ENCODE assay signal across 30 cellular contexts in genomic region chr19:2715470-2716274, GRCh38. TPM values are rescaled to one million over a fixed set of nuclear protein-coding genes. Genes with fewer than 3 reads are reported as not detected.
"Had no signal": no experiment of that assay in that cellular context is flagged by ENCODE, and none has a peak within 500 bp of the region (broad histone marks: within the 10 kb centered on the region; RNA-seq: fewer than 3 reads in every experiment).

No MANE protein-coding gene starts in this region.

- H3K4me3 Mint-ChIP-seq: activated CD4-positive, alpha-beta memory T cell treated with anti-CD3 and anti-CD28 coated beads, Interleukin-2, amount 10 ng/mL, durations not matched to agents 7 days and 5 days; activated CD8-positive, alpha-beta memory T cell treated with anti-CD3 and anti-CD28 coated beads, Interleukin-2, amount 10 ng/mL, durations not matched to agents 7 days and 5 days; activated naive CD8-positive, alpha-beta T cell treated with anti-CD3 and anti-CD28 coated beads for 36 hours had no signal

- DNase-seq: activated CD4-positive, alpha-beta memory T cell treated with anti-CD3 and anti-CD28 coated beads, Interleukin-2, amount 10 ng/mL, durations not matched to agents 7 days and 5 days; activated CD4-positive, alpha-beta T cell treated with anti-CD3 and anti-CD28 coated beads for 1 hour; activated CD4-positive, alpha-beta T cell treated with anti-CD3 and anti-CD28 coated beads for 48 hours; activated CD4-positive, CD25-positive, alpha-beta regulatory T cell; activated CD8-positive, alpha-beta memory T cell treated with anti-CD3 and anti-CD28 coated beads for 24 hours; activated CD8-positive, alpha-beta memory T cell treated with anti-CD3 and anti-CD28 coated beads, Interleukin-2, amount 10 ng/mL, durations not matched to agents 7 days and 5 days; activated CD8-positive, alpha-beta memory T cell treated with anti-CD3 and anti-CD28 coated beads, Interleukin-2, amount 50 U/mL, for 48 hours; activated effector memory CD4-positive, alpha-beta T cell treated with anti-CD3 and anti-CD28 coated beads, Interleukin-2, amount 50 U/mL, for 16 hours; activated naive CD4-positive, alpha-beta T cell; activated naive CD4-positive, alpha-beta T cell treated with anti-CD3 and anti-CD28 coated beads, Interleukin-2, amount 50 U/mL, for 16 hours; activated naive CD8-positive, alpha-beta T cell treated with anti-CD3 and anti-CD28 coated beads for 36 hours; activated T-cell treated with anti-CD3 and anti-CD28 coated beads, Interleukin-2, amount 50 U/mL, for 48 hours; amniotic stem cell; aorta; Karpas-422; NCI-H1105; NCI-H1417 treated with DMSO at 0.1 percent for 48 hours; NCI-H187 treated with DMSO at 0.1 percent for 48 hours; NCI-H2081; NCI-H2171 treated with DMSO at 0.1 percent for 48 hours; NCI-H2227 treated with DMSO at 0.1 percent for 48 hours; NCI-H446 treated with DMSO at 0.1 percent for 48 hours; NCI-H524 treated with DMSO at 0.1 percent for 48 hours; Peyer's patch; Right ventricle myocardium superior; SW 1271; T-helper 1 cell; T1000; WERI-Rb-1 had no signal

- H3K4me3 ChIP-seq: cardiac muscle cell, Peyer's patch had no signal

- ATAC-seq: activated CD8-positive, alpha-beta memory T cell treated with anti-CD3 and anti-CD28 coated beads, Interleukin-2, amount 10 ng/mL, durations not matched to agents 7 days and 5 days had no signal

- H3K27me3 ChIP-seq: cardiac muscle cell had no signal

- H3K4me1 Mint-ChIP-seq: activated CD8-positive, alpha-beta memory T cell treated with anti-CD3 and anti-CD28 coated beads, Interleukin-2, amount 10 ng/mL, durations not matched to agents 7 days and 5 days had no signal

- H3K36me3 ChIP-seq: cardiac muscle cell, Peyer's patch had no signal

- H3K27ac ChIP-seq: cardiac muscle cell, Peyer's patch, WERI-Rb-1 had no signal

- H3K36me3 Mint-ChIP-seq: activated naive CD8-positive, alpha-beta T cell treated with anti-CD3 and anti-CD28 coated beads for 36 hours had no signal

- H3K27ac Mint-ChIP-seq: activated CD4-positive, alpha-beta memory T cell treated with anti-CD3 and anti-CD28 coated beads, Interleukin-2, amount 10 ng/mL, durations not matched to agents 7 days and 5 days; activated CD8-positive, alpha-beta memory T cell treated with anti-CD3 and anti-CD28 coated beads, Interleukin-2, amount 10 ng/mL, durations not matched to agents 7 days and 5 days; activated naive CD8-positive, alpha-beta T cell treated with anti-CD3 and anti-CD28 coated beads for 36 hours had no signal

RNA-seq across cellular contexts. Expression of gene DIRAS1, which starts 5.5 kb away (rescaled TPM):
- total RNA-seq: activated CD4-positive, alpha-beta memory T cell treated with anti-CD3 and anti-CD28 coated beads, Interleukin-2, amount 10 ng/mL, durations not matched to agents 7 days and 5 days; activated CD8-positive, alpha-beta memory T cell treated with anti-CD3 and anti-CD28 coated beads, Interleukin-2, amount 10 ng/mL, durations not matched to agents 7 days and 5 days had no signal

RNA-seq across cellular contexts. Expression of gene GNG7, which starts 13.2 kb away (rescaled TPM):
- total RNA-seq: activated CD8-positive, alpha-beta memory T cell treated with anti-CD3 and anti-CD28 coated beads, Interleukin-2, amount 10 ng/mL, durations not matched to agents 7 days and 5 days had no signal
